ENCODE assay signal across 13 cellular contexts in the genomic region with DNA sequence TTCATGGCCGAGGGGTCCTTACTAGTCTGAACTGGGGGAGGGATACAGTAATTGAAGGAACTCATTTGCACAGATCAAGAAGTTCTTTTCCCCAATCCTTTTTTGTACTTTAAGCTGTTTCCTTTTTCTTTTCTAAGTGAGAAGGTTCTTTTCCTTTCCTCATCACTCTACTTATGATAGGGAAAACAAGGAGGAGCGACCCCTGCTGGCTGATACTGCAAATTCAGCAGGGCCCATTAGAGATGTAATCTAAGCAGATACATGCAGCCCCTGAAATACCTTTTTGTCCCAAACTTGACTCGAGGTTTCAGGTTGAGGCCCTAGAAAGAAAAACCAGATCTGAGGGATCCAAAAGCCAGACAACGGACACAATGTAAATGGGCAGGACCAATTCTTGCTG.
DNase-seq lines count a peak whose midpoint lies in the region; TF ChIP-seq lines count a peak whose summit lies in the region.
"Had no signal": no experiment of that assay in that cellular context is flagged by ENCODE, and none has a peak within 500 bp of the region (broad histone marks: within the 10 kb centered on the region; RNA-seq: fewer than 3 reads in every experiment).

No MANE protein-coding gene starts in this region.

- no peak overlapping the region for H2BK15ac ChIP-seq in H9 (ENCODE audit: low read depth, low read length)

- H4K5ac ChIP-seq in H9 (ENCODE audit: insufficient read length, low read depth, low read length), result no peak overlapping the region

- no peak overlapping the region for H4K91ac ChIP-seq in H9 (ENCODE audit: insufficient read length, low read depth, low read length)

- no peaks in the 10 kb centered on the region for H3K79me1 ChIP-seq in H9 (ENCODE audit: insufficient read depth, low read depth, low read length, poor library complexity, severe bottlenecking)

- H4K8ac ChIP-seq in H9 (replicated peaks; ENCODE audit: insufficient read length, low read depth, low read length), result no peak overlapping the region

- no peak for TF ChIP-seq POLR2A in vagina (IDR thresholded peaks at IDR 0.05)

- in situ Hi-C loops in SK-MEL-5 (cut with HindIII; ENCODE audit: low pct_unique_long_range_greater_than_20kb, low sequenced_read_pairs), result no loop called here

- H4K20me1 ChIP-seq in H9 (ENCODE audit: control insufficient read depth, insufficient read depth, insufficient read length), result no peaks in the 10 kb centered on the region

- H3K79me2 ChIP-seq in H9 (ENCODE audit: insufficient read depth, low read length), result no peaks in the 10 kb centered on the region

- H3T11ph ChIP-seq in H9 (ENCODE audit: low read length), result no peak overlapping the region

- H3K4me1 ChIP-seq in H9 (ENCODE audit: insufficient read depth, low read length), result no peaks in the 10 kb centered on the region
- no peaks in the 10 kb centered on the region for H3K4me1 ChIP-seq in vagina

- H2BK12ac ChIP-seq in H9 (ENCODE audit: insufficient read length, low read depth, low read length), result no peak overlapping the region

- peaks cover 7% of the 10 kb centered on the region for H3K9me3 ChIP-seq in H9 (ENCODE audit: control insufficient read depth, low read depth, low read length)
- no peaks in the 10 kb centered on the region for H3K9me3 ChIP-seq in vagina

- no peak overlapping the region for H3K23ac ChIP-seq in H9 (ENCODE audit: insufficient read length, low read depth, low read length)

- peaks cover 34 to 41% of the 10 kb centered on the region in 2 experiments for H3K9me3 Mint-ChIP-seq in H9

- H3K36me3 Mint-ChIP-seq in H9 (ENCODE audit: insufficient read depth in 1 of 3, low read depth in 3 of 3), result peaks cover 6 to 21% (median 10%) of the 10 kb centered on the region in 3 experiments; a peak in 6 of 7 replicates

- H3K4me3 Mint-ChIP-seq in H9, result no peak overlapping the region
- H3K4me3 Mint-ChIP-seq: central memory CD8-positive, alpha-beta T cell; stimulated activated naive CD8-positive, alpha-beta T cell treated with anti-CD3 and anti-CD28 coated beads, Interleukin-15, Interleukin-2, amounts not matched to agents 100 ng/mL and 50 ng/mL, for 24 hours had no signal

- H2AK5ac ChIP-seq in H9 (ENCODE audit: insufficient read length, low read length), result no peak overlapping the region

- TF ChIP-seq CTCF in H9 (conservative IDR thresholded peaks at IDR 0.05), result peak; percentile 74
- no peak for TF ChIP-seq CTCF in vagina (IDR thresholded peaks at IDR 0.05)

- intact Hi-C loops in vagina (cut with DNase I), result no loop called here

- H3K27me3 Mint-ChIP-seq in H9 (ENCODE audit: low read depth), result peaks cover 1% of the 10 kb centered on the region; the same call in 1 of the 2 replicates
- H3K27me3 Mint-ChIP-seq: central memory CD8-positive, alpha-beta T cell; stimulated activated naive CD8-positive, alpha-beta T cell treated with anti-CD3 and anti-CD28 coated beads, Interleukin-15, Interleukin-2, amounts not matched to agents 100 ng/mL and 50 ng/mL, for 24 hours had no signal

- H2BK5ac ChIP-seq in H9 (ENCODE audit: insufficient read length, low read length), result no peak overlapping the region

- H3K27ac Mint-ChIP-seq in H9, result peak overlapping the region in 1 of 3 experiments; percentile 40; a peak in 1 of 7 replicates
- H3K27ac Mint-ChIP-seq: stimulated activated naive CD8-positive, alpha-beta T cell treated with anti-CD3 and anti-CD28 coated beads, Interleukin-15, Interleukin-2, amounts not matched to agents 100 ng/mL and 50 ng/mL, for 24 hours had no signal

- no peak overlapping the region for H3K56ac ChIP-seq in H9 (ENCODE audit: insufficient read length, low read depth, low read length)

- H3K4ac ChIP-seq in H9 (ENCODE audit: low read depth, low read length), result no peak overlapping the region

- no peak overlapping the region for H3K18ac ChIP-seq in H9 (ENCODE audit: insufficient read length, low read depth, low read length)

- H3K27me3 ChIP-seq in H9 (ENCODE audit: insufficient read depth, low read length) (no peaks in the 10 kb centered on the region), vagina (no peaks in the 10 kb centered on the region)

- peak; percentile 11 for DNase-seq in SIG-M5 treated with dmso at 0.1 percent for 504 hours (lab: John Stamatoyannopoulos, UW; ENCODE audit: unreplicated experiment)
- DNase-seq in SIG-M5 (lab: John Stamatoyannopoulos, UW), result no peak
- DNase-seq in H9, result peak; percentile 41
- DNase-seq in SK-MEL-5 (ENCODE audit: low read depth, low spot score), result peak; percentile 70
- DNase-seq in kidney tubule cell (ENCODE audit: low spot score), result peak; percentile 12
- no peak for DNase-seq in HPDE6-E6E7 (ENCODE audit: extremely low spot score)
- no peak for DNase-seq in vagina (ENCODE audit: extremely low spot score in 2 of 2)
- no peak for DNase-seq in stimulated activated CD4-positive, alpha-beta T cell treated with anti-CD3 and anti-CD28 coated beads, Interleukin-4, amount 100 ng/mL, for 1 hour
- DNase-seq: activated CD4-positive, CD25-positive, alpha-beta regulatory T cell; NCI-H446; right cardiac atrium had no signal

- no peaks in the 10 kb centered on the region for H3K23me2 ChIP-seq in H9 (ENCODE audit: insufficient read length, low read depth, low read length, poor library complexity, severe bottlenecking)

- no peak overlapping the region for H2AFZ ChIP-seq in H9 (ENCODE audit: low read length)

- no peak overlapping the region for H3K27ac ChIP-seq in H9 (ENCODE audit: insufficient read length, low read depth, low read length)
- H3K27ac ChIP-seq in vagina, result no peak overlapping the region

- H3K4me2 ChIP-seq in H9 (ENCODE audit: insufficient read depth, insufficient read length, low read length), result no peak overlapping the region

- no peak overlapping the region for H2BK20ac ChIP-seq in H9 (ENCODE audit: low read depth, low read length, poor library complexity, severe bottlenecking)

- H3K4me1 Mint-ChIP-seq in H9, result no peaks in the 10 kb centered on the region
- H3K4me1 Mint-ChIP-seq: central memory CD8-positive, alpha-beta T cell had no signal

- H3K36me3 ChIP-seq in vagina, result no peaks in the 10 kb centered on the region

- WGBS in H9 (ENCODE audit: extremely low coverage, insufficient read length, low lambda C conversion rate), result no CpG with 5 or more reads among the region's 4 CpGs

- no peak overlapping the region for H3K9ac ChIP-seq in H9 (ENCODE audit: extremely low read depth, insufficient read length, low read length)

- no peak overlapping the region for H3K14ac ChIP-seq in H9 (ENCODE audit: insufficient read depth, low read length)

- no peak overlapping the region for H3K4me3 ChIP-seq in vagina

- no peak overlapping the region for H2BK120ac ChIP-seq in H9 (ENCODE audit: low read depth, low read length, poor library complexity, severe bottlenecking)

Comparison
In these comparisons a context has a peak if more than half of its experiments do, and no peak if none do; other contexts are left out.
1. DNase-seq: peak in SIG-M5 treated with dmso at 0.1 percent for 504 hours (single experiment), H9 (single experiment), SK-MEL-5 (single experiment) and kidney tubule cell (single experiment); none in SIG-M5 (single experiment), HPDE6-E6E7 (single experiment), vagina (0 of 2) and stimulated activated CD4-positive, alpha-beta T cell treated with anti-CD3 and anti-CD28 coated beads, Interleukin-4, amount 100 ng/mL, for 1 hour (single experiment).